Comparison of ENCODE assay signal across 1 cellular context in the genomic region with DNA sequence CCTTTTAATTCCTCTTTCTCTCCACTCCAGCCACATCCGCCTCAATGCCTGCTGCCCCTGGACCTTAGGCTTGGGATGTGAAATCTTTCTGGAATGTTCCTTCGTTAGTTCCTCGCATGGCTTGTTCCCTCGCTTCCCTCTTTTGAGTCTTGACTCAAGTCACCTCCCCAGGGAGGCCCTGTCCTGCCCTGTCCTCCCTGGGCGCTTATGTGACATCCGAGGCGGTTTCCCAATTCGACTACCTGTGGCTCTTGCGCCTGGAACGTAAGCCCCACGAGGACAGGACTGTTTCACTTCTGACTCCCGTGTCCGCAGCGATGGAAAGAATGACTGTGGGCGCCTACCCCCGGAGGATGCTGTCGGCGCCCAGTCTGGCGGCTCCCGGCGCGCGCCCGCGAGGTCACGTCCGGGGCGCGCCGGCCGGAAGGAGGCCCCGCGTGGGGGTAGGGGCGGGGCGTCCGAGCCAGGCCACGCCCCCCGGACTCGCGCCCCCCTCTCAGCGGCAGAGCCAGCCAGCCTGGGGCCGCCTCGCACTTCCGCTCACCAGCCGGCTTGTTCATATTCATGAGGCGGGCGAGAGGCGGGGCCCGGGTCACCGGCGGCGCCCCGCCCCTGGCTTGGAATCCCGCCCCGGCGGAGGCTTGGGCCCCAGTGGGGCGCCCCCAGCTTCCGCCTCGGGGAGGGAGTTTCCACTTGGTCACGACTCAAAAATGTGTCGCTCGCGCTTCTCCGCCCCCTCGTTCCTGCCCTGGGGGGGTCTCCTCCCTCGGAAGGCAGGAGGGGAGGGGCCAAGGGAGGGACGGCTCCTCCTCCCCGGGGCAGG.
TF ChIP-seq lines count a peak whose summit lies in the region.

No MANE protein-coding gene starts in this region.

TF ChIP-seq in liver, 16 proteins besides CTCF, POLR2A, EP300 and RAD21 (continued from another document):
- TF ChIP-seq, protein P1, sequence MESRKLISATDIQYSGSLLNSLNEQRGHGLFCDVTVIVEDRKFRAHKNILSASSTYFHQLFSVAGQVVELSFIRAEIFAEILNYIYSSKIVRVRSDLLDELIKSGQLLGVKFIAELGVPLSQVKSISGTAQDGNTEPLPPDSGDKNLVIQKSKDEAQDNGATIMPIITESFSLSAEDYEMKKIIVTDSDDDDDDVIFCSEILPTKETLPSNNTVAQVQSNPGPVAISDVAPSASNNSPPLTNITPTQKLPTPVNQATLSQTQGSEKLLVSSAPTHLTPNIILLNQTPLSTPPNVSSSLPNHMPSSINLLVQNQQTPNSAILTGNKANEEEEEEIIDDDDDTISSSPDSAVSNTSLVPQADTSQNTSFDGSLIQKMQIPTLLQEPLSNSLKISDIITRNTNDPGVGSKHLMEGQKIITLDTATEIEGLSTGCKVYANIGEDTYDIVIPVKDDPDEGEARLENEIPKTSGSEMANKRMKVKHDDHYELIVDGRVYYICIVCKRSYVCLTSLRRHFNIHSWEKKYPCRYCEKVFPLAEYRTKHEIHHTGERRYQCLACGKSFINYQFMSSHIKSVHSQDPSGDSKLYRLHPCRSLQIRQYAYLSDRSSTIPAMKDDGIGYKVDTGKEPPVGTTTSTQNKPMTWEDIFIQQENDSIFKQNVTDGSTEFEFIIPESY (IDR thresholded peaks at IDR 0.05), result no peak
- TF ChIP-seq RXRA (IDR thresholded peaks at IDR 0.05), result peak; percentile 11 to 29
TF ChIP-seq in liver: peak in this region for 8.
